In the genomic region with DNA sequence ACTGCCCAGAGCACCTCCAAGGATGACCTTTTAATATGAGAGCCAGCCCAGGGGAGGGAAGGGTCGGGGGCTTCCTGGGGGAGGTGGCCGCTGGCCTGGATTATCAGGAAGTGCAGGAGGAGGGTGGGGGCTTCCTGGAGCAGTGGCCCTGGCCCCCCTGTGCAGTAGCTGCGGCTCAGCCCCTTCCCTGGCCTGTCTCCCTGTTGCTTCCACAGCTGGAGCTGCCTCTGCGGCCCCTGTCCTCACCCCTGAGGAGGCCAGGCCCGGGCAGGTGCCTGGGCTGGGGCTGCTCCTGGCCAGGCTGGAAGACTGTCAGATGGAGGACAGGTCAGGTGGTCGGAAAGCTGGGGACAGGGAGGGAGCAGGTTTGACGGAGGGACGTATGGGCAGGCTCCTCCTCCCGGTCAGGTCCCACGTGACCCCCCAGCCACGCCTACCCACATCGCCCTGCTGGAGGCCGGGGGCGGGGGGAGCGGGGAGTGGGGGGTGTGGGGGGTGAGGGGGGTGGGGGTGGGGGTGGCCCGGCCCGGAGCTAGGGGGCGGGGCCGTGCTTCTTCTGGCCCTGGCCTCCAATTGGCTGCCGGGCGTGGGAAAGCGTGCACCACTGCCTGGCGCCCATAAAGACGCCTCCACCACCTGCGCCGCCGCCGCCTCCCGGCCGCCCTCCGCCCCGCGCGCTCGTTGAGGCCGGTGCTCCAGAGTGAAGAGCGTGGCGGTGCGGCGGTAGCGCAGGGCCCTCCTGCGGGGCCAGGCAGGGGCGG, we compare ENCODE assay signal across 8 cellular contexts. TPM values are rescaled to one million over a fixed set of nuclear protein-coding genes. Genes with fewer than 3 reads are reported as not detected.
DNase-seq lines count a peak whose midpoint lies in the region; ATAC-seq and TF ChIP-seq lines count a peak whose summit lies in the region.

No MANE protein-coding gene starts in this region.

- ATAC-seq in HG03439 (IDR thresholded peaks at IDR 0.05; ENCODE audit: unreplicated experiment): peak; percentile 30
- peak; percentile 54 for ATAC-seq in effector memory CD8-positive, alpha-beta T cell (replicated peaks)

- H3K27me3 Mint-ChIP-seq in effector memory CD8-positive, alpha-beta T cell: no peaks in the 10 kb centered on the region

- H4K8ac ChIP-seq in mesendoderm (ENCODE audit: low read depth, low read length): no peak overlapping the region

- peak overlapping the region; percentile 62 for H3K27ac ChIP-seq in mesendoderm (ENCODE audit: low read depth, low read length)

- H3K23ac ChIP-seq in mesendoderm (ENCODE audit: low read length): no peak overlapping the region

- DNase-seq in AML-193 (lab: John Stamatoyannopoulos, UW) (peak; percentile 80 to 83), NCI-H82 (lab: John Stamatoyannopoulos, UW) (peak; percentile 98), mesendoderm (peak; percentile 96)
- DNase-seq in activated CD8-positive, alpha-beta memory T cell treated with anti-CD3 and anti-CD28 coated beads for 4 hours (ENCODE audit: low read depth in 2 of 2): peak; percentile 77 to 80
- DNase-seq in effector memory CD8-positive, alpha-beta T cell: peak; percentile 83 to 88 (median 87)
- DNase-seq in stimulated activated CD8-positive, alpha-beta memory T cell treated with anti-CD3 and anti-CD28 coated beads, Interleukin-2, amount 100 ng/mL, for 1 hour (ENCODE audit: low read depth in 2 of 2): peak; percentile 71 to 83

- no peaks in the 10 kb centered on the region for H3K27me3 ChIP-seq in mesendoderm (ENCODE audit: insufficient read depth, low read length, poor library complexity)

- no peak overlapping the region for H2BK15ac ChIP-seq in mesendoderm (replicated peaks; ENCODE audit: low read depth)

- H3K36me3 Mint-ChIP-seq in effector memory CD8-positive, alpha-beta T cell (ENCODE audit: insufficient read depth): peaks cover 33% of the 10 kb centered on the region

- peak overlapping the region; percentile 72 for H3K9ac ChIP-seq in mesendoderm (ENCODE audit: low read length)

- peak overlapping the region; percentile 44 for H3K4me3 ChIP-seq in mesendoderm (ENCODE audit: low read length)

- H3K4me3 Mint-ChIP-seq in effector memory CD8-positive, alpha-beta T cell: peak overlapping the region; percentile 88 to 92

- H3K36me3 ChIP-seq in mesendoderm (ENCODE audit: control insufficient read depth, insufficient read depth, low read length): no peaks in the 10 kb centered on the region

- peak; percentile 98 for TF ChIP-seq POLR2A in GM19099 (IDR thresholded peaks at IDR 0.05; ENCODE audit: extremely low read depth, insufficient read length, low read depth)

- no peak overlapping the region for H2AK5ac ChIP-seq in mesendoderm (ENCODE audit: low read length)

- no CpG with 5 or more reads among the region's 43 CpGs for WGBS in mesendoderm (ENCODE audit: extremely low coverage, insufficient coverage, low lambda C conversion rate)

- peaks cover 11 to 24% of the 10 kb centered on the region in 2 donors for H3K4me1 Mint-ChIP-seq in effector memory CD8-positive, alpha-beta T cell (ENCODE audit: low read depth in 2 of 2)

- no peak overlapping the region for H2BK5ac ChIP-seq in mesendoderm (ENCODE audit: low read length)

- H3K79me1 ChIP-seq in mesendoderm (ENCODE audit: low read length): no peaks in the 10 kb centered on the region

- peak overlapping the region; percentile 10 for H3K4ac ChIP-seq in mesendoderm (ENCODE audit: low read depth, low read length)

- no peaks in the 10 kb centered on the region for H3K9me3 Mint-ChIP-seq in effector memory CD8-positive, alpha-beta T cell

- no peaks in the 10 kb centered on the region for H3K4me1 ChIP-seq in mesendoderm (ENCODE audit: control insufficient read depth, low read depth, low read length)

- H3K56ac ChIP-seq in mesendoderm (ENCODE audit: low read length): peak overlapping the region; percentile 85

- no peak overlapping the region for H2BK120ac ChIP-seq in mesendoderm (ENCODE audit: low read depth, low read length)

- peak overlapping the region; percentile 69 for H3K18ac ChIP-seq in mesendoderm (ENCODE audit: low read length)

- H4K5ac ChIP-seq in mesendoderm (ENCODE audit: low read length): no peak overlapping the region

- peak overlapping the region; percentile 68 for H3K4me2 ChIP-seq in mesendoderm (ENCODE audit: low read length)

- no peaks in the 10 kb centered on the region for H3K79me2 ChIP-seq in mesendoderm (ENCODE audit: control insufficient read depth, insufficient read depth, low read length)

- H3K27ac Mint-ChIP-seq in effector memory CD8-positive, alpha-beta T cell: peak overlapping the region; percentile 94 to 98

RNA-seq across cellular contexts. Expression of gene TNFRSF14, which starts 10.2 kb away (rescaled TPM):
- polyA plus RNA-seq in mesendoderm (2013, experiment 1 of 2): 0.08 TPM
- 0.04 TPM for polyA plus RNA-seq in mesendoderm (2013, experiment 2 of 2)

RNA-seq across cellular contexts. Expression of gene HES5, which starts 15.9 kb away (rescaled TPM):
- not detected for polyA plus RNA-seq in mesendoderm (2013, experiment 1 of 2)
- not detected for polyA plus RNA-seq in mesendoderm (2013, experiment 2 of 2)

RNA-seq across cellular contexts. Expression of gene PANK4, which starts 19.5 kb away (rescaled TPM):
- polyA plus RNA-seq in mesendoderm (2013, experiment 1 of 2): 9.4 TPM
- 9.4 TPM for polyA plus RNA-seq in mesendoderm (2013, experiment 2 of 2)

RNA-seq across cellular contexts. Expression of gene PRXL2B, which starts 40.6 kb away (rescaled TPM):
- polyA plus RNA-seq in mesendoderm (2013, experiment 1 of 2): 22.0 TPM
- 22.9 TPM for polyA plus RNA-seq in mesendoderm (2013, experiment 2 of 2)

Comparison
In these comparisons a context has a peak if more than half of its experiments do, and no peak if none do; other contexts are left out.
1. Peak in every context shown above with its lines: DNase-seq, ATAC-seq, H3K4me3 ChIP-seq and H3K27ac ChIP-seq.